In the genomic region with DNA sequence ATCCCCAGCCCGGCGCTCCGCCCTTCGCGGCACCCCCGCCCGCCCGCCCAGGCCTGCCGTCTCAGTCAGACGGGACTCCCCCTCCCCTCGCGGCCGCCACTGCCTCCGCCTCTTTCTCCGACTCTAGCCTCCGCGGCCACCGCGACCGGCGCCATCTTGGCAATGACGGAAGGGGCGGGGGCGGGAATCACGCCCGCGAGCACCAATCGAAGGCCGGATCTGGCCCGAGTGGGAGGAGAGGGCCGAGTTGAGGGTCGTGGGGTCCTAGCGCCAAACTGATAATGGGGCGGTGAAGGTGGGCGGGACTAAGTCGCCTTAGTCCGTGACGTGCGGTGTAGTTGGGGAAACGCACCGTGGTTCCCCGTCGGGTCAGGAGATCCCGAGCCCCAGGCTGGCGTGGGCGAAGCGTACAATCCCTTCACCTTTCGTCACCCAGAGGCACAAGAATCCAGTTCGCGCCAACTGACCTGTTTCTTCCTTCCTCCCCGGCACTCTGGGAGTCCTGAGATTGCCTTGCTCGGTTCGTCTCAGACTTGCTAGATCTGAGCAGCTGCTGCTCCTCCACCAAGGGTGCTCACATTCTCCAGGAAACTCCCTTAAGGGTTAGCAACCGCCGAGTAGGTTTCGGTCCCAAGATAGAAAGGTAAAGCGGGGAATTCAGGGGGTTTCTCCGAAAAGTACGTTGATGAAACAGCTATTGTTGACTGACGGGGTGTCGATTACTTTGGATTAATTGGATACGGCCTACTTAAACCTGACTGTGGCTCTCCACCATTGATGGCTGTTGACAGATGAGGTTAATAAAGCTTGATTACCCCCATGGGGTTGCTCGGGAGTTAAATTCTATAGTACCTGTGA, we compare ENCODE assay signal across 8 cellular contexts. TPM values are rescaled to one million over a fixed set of nuclear protein-coding genes. Genes with fewer than 3 reads are reported as not detected.
DNase-seq lines count a peak whose midpoint lies in the region; ATAC-seq and TF ChIP-seq lines count a peak whose summit lies in the region.

A gene (minus strand): TSS at position 164 of the 858 bp plus-strand sequence. CDS start 35,843 bp downstream, outside the sequence.

- H3K4me3 Mint-ChIP-seq in activated CD4-positive, alpha-beta T cell treated with anti-CD3 and anti-CD28 coated beads, Interleukin-2, amount 10 ng/mL, durations not matched to agents 24 days and 14 days = peak within 1 kb of the TSS; percentile 91

- no peaks in the 10 kb centered on the region for H3K9me3 Mint-ChIP-seq in activated CD4-positive, alpha-beta T cell treated with anti-CD3 and anti-CD28 coated beads, Interleukin-2, amount 10 ng/mL, durations not matched to agents 24 days and 14 days

- H3K27me3 ChIP-seq in BE2C = no peaks in the 10 kb centered on the region

- DNase-seq in BE2C (peak; percentile 99), GM19240 (ENCODE audit: insufficient read length, low spot score) (peak; percentile 58), NCI-H526 (lab: John Stamatoyannopoulos, UW) (peak; percentile 95 to 99), coronary artery (ENCODE audit: low spot score) (peak; percentile 99), left colon (peak; percentile 97 to 98)
- peak; percentile 100 for DNase-seq in activated CD4-positive, alpha-beta T cell treated with anti-CD3 and anti-CD28 coated beads, Interleukin-2, amount 10 ng/mL, durations not matched to agents 24 days and 14 days
- DNase-seq in stimulated activated CD4-positive, alpha-beta T cell treated with anti-CD3 and anti-CD28 coated beads, Interleukin-1b, Interleukin-23, amount 100 ng/mL, for 48 hours = peak; percentile 99

- H3K4me3 ChIP-seq in BE2C (ENCODE audit: low read depth, low read length) = peak within 1 kb of the TSS; percentile 95
- peak within 1 kb of the TSS; percentile 95 for H3K4me3 ChIP-seq in coronary artery

- no peaks in the 10 kb centered on the region for H3K4me1 ChIP-seq in BE2C

- peak; percentile 71 for ATAC-seq in HG03460 (IDR thresholded peaks at IDR 0.05; ENCODE audit: unreplicated experiment)
- peak; percentile 93 for ATAC-seq in left colon

- H3K27ac ChIP-seq in coronary artery = peak within 1 kb of the TSS; percentile 99 to 100

- H3K27ac Mint-ChIP-seq in activated CD4-positive, alpha-beta T cell treated with anti-CD3 and anti-CD28 coated beads, Interleukin-2, amount 10 ng/mL, durations not matched to agents 24 days and 14 days = peak within 1 kb of the TSS; percentile 99

- H3K9me3 ChIP-seq in BE2C = no peaks in the 10 kb centered on the region

- peaks cover 6% of the 10 kb centered on the region for H3K36me3 Mint-ChIP-seq in activated CD4-positive, alpha-beta T cell treated with anti-CD3 and anti-CD28 coated beads, Interleukin-2, amount 10 ng/mL, durations not matched to agents 24 days and 14 days (ENCODE audit: low read depth)

- H3K27me3 Mint-ChIP-seq in activated CD4-positive, alpha-beta T cell treated with anti-CD3 and anti-CD28 coated beads, Interleukin-2, amount 10 ng/mL, durations not matched to agents 24 days and 14 days = no peaks in the 10 kb centered on the region

- no peaks in the 10 kb centered on the region for H3K36me3 ChIP-seq in BE2C

- no peak for TF ChIP-seq CTCF in BE2C (IDR thresholded peaks at IDR 0.05; ENCODE audit: low read depth, low read length)
- TF ChIP-seq CTCF in coronary artery (IDR thresholded peaks at IDR 0.05) = no peak

- H3K4me1 Mint-ChIP-seq in activated CD4-positive, alpha-beta T cell treated with anti-CD3 and anti-CD28 coated beads, Interleukin-2, amount 10 ng/mL, durations not matched to agents 24 days and 14 days = peaks cover 56% of the 10 kb centered on the region

- intact Hi-C loops in activated CD4-positive, alpha-beta T cell treated with anti-CD3 and anti-CD28 coated beads, Interleukin-2, amount 10 ng/mL, durations not matched to agents 24 days and 14 days (cut with micrococcal nuclease) = loop anchor here (1.0 to 10.0 kb wide), 6 partner anchors 13 to 498 kb away; a partner anchor contains a TSS
- intact Hi-C loops in left colon (cut with DNase I, micrococcal nuclease) = no loop called here

RNA-seq across cellular contexts. Expression of the gene that starts here (rescaled TPM):
- 14.0 TPM for polyA plus RNA-seq in BE2C (2012; ENCODE audit: insufficient read depth, insufficient read length, low read depth)
- total RNA-seq in activated CD4-positive, alpha-beta T cell treated with anti-CD3 and anti-CD28 coated beads, Interleukin-2, amount 10 ng/mL, durations not matched to agents 24 days and 14 days = 44.2 and 48.3 TPM in 2 replicates
- 10 to 100 TPM; 17.7 to 19.5 TPM for total RNA-seq in left colon

Comparison
In these comparisons a context has a peak if more than half of its experiments do, and no peak if none do; other contexts are left out.
1. Peak in every context shown above with its lines: DNase-seq, ATAC-seq, H3K4me3 ChIP-seq and H3K27ac ChIP-seq.